ENCODE assay signal across 1 cellular context in the genomic region with DNA sequence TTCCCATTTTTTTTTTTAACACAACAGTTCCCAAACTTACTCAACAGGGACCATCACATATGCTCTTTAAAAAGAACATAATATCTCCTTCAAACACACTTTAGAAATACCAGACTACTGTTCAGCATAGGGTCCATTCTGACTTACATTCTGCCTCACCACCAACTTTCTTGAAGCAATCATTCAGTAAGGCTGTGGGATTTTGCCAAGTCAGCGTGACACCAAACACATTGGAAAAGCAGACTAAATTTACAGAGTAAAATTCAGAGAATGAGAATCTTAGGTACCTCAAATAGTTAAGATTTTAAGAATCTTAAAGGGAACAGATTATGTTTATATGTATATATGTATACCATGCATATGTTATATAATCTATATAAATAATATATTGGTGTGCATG.
TF ChIP-seq lines count a peak whose summit lies in the region.

No MANE protein-coding gene starts in this region.

TF ChIP-seq in K562, 482 proteins besides CTCF, POLR2A, EP300 and RAD21 (continued from another document):
- TF ChIP-seq CTCFL (IDR thresholded peaks at IDR 0.05; ENCODE audit: borderline replicate concordance, insufficient read depth, low read depth, low read length, poor library complexity, severe bottlenecking) (no peak), ZC3H4 (CRISPR knock-in tag; IDR thresholded peaks at IDR 0.05; ENCODE audit: borderline replicate concordance) (no peak), C11orf30 (IDR thresholded peaks at IDR 0.05; ENCODE audit: low read depth) (peak; percentile 81), MAFK (IDR thresholded peaks at IDR 0.05; ENCODE audit: low read length) (peak; percentile 60)
